1 cellular context compared by ENCODE assay signal in the genomic region with DNA sequence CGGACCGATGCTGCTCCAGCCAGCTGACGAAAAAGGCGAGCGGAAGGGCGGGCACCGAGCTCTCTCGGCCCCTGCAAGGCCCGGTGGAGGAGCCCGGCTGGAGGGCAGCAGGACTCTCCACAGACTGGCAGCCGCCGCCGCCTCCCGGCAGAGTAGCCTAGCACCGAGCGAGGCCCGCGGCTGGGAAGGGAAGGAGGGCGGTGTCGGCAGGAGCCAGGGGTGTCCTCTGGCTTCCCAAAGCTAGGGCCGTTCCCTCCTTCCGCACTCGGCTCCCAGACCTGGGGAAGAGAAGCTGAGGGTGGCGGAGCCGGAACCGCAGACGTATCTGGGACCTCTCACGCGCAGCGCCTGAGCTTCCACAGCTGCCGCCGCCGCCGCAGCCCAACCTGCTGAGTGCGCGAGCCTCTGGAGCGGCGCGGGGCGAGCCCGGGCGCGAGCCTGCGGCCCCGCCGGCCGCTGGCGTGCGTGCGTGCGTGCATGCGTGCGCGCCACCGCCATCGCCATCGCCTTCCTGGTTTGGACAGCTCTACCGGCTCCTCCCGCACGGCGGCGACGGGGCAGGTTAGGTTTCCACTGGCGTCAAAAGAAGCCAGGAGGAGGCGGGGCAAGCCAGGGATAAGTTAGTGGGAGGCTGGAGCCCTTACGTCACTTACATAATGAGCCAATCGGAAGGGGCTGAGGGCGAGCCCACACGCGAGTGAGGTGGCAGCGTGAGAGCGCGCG.
A peak's percentile ranks its signal among the peaks of the same experiment; 100 is the strongest.
TF ChIP-seq lines count a peak whose summit lies in the region.

TSS of gene RAB6A (minus strand) at position 395 of the 723 bp plus-strand sequence. CDS start 439 bp downstream, outside the sequence.

TF ChIP-seq in K562, 482 proteins besides CTCF, POLR2A, EP300 and RAD21 (continued from another document and continues in another):
- no peak for TF ChIP-seq ZBTB40 (IDR thresholded peaks at IDR 0.05)
- no peak for TF ChIP-seq ZBTB40 (CRISPR knock-in tag; IDR thresholded peaks at IDR 0.05)
- no peak for TF ChIP-seq PBX2 (CRISPR knock-in tag; IDR thresholded peaks at IDR 0.05; ENCODE audit: low read depth)
- no peak for TF ChIP-seq PBX2 (tag; conservative IDR thresholded peaks at IDR 0.05; ENCODE audit: low read depth)
- no peak for TF ChIP-seq ZNF77 (CRISPR knock-in tag; IDR thresholded peaks at IDR 0.05)
- no peak for TF ChIP-seq KLF13 (tag; IDR thresholded peaks at IDR 0.05; ENCODE audit: borderline replicate concordance, low read depth)
- TF ChIP-seq, protein P1, sequence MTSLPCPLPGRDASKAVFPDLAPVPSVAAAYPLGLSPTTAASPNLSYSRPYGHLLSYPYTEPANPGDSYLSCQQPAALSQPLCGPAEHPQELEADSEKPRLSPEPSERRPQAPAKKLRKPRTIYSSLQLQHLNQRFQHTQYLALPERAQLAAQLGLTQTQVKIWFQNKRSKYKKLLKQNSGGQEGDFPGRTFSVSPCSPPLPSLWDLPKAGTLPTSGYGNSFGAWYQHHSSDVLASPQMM (CRISPR knock-in tag; IDR thresholded peaks at IDR 0.05): no peak
- TF ChIP-seq CHD4 (IDR thresholded peaks at IDR 0.05; ENCODE audit: insufficient read depth, insufficient replicate concordance, low read depth, low read length, poor library complexity, severe bottlenecking): no peak
- no peak for TF ChIP-seq KAT2B (IDR thresholded peaks at IDR 0.05; ENCODE audit: low read depth, low read length)
- no peak for TF ChIP-seq C11orf30 (IDR thresholded peaks at IDR 0.05; ENCODE audit: low read depth)
- TF ChIP-seq ZNF764 (CRISPR knock-in tag; IDR thresholded peaks at IDR 0.05; ENCODE audit: low read depth): no peak
- TF ChIP-seq NR2C2 (CRISPR knock-in tag; IDR thresholded peaks at IDR 0.05): peak; percentile 40; the same call in 1 of the 2 replicates
- peak; percentile 85; the same call in 1 of the 2 replicates for TF ChIP-seq NR2C2 (tag; IDR thresholded peaks at IDR 0.05)
- TF ChIP-seq BRF1 (IDR thresholded peaks at IDR 0.05; ENCODE audit: borderline replicate concordance, extremely low read depth, insufficient read length): no peak
- peak; percentile 87; the same call in 1 of the 2 replicates for TF ChIP-seq ZNF395 (CRISPR knock-in tag; IDR thresholded peaks at IDR 0.05)
- no peak for TF ChIP-seq XRCC3 (IDR thresholded peaks at IDR 0.05)
- TF ChIP-seq CCAR2 (IDR thresholded peaks at IDR 0.05; ENCODE audit: low read depth, low read length): no peak
- no peak for TF ChIP-seq POLR3G (IDR thresholded peaks at IDR 0.05; ENCODE audit: extremely low read depth, insufficient read length, insufficient replicate concordance)
- TF ChIP-seq, protein P2, sequence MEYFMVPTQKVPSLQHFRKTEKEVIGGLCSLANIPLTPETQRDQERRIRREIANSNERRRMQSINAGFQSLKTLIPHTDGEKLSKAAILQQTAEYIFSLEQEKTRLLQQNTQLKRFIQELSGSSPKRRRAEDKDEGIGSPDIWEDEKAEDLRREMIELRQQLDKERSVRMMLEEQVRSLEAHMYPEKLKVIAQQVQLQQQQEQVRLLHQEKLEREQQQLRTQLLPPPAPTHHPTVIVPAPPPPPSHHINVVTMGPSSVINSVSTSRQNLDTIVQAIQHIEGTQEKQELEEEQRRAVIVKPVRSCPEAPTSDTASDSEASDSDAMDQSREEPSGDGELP (CRISPR knock-in tag; IDR thresholded peaks at IDR 0.05; ENCODE audit: borderline replicate concordance): peak; percentile 81
- TF ChIP-seq MAFF (IDR thresholded peaks at IDR 0.05; ENCODE audit: low read length): no peak
- no peak for TF ChIP-seq RFX1 (IDR thresholded peaks at IDR 0.05)
- TF ChIP-seq MAFK (IDR thresholded peaks at IDR 0.05; ENCODE audit: low read length): 0 out of 2 replicates have a peak, but pooled peaks have one; percentile 7
- no peak for TF ChIP-seq BMI1 (IDR thresholded peaks at IDR 0.05; ENCODE audit: low read length)
- peak; percentile 94 for TF ChIP-seq RB1 (IDR thresholded peaks at IDR 0.05; ENCODE audit: low read depth)
- TF ChIP-seq ETV6 (IDR thresholded peaks at IDR 0.05; ENCODE audit: borderline replicate concordance in 1 of 2, low read depth in 2 of 2, low read length in 1 of 2): no peak
- TF ChIP-seq ETV6 (CRISPR knock-in tag; IDR thresholded peaks at IDR 0.05; ENCODE audit: borderline replicate concordance): 0 out of 2 replicates have a peak, but pooled peaks have one; percentile 52
- TF ChIP-seq EGR1 (conservative IDR thresholded peaks at IDR 0.05): peak; percentile 81
- TF ChIP-seq, protein P3, sequence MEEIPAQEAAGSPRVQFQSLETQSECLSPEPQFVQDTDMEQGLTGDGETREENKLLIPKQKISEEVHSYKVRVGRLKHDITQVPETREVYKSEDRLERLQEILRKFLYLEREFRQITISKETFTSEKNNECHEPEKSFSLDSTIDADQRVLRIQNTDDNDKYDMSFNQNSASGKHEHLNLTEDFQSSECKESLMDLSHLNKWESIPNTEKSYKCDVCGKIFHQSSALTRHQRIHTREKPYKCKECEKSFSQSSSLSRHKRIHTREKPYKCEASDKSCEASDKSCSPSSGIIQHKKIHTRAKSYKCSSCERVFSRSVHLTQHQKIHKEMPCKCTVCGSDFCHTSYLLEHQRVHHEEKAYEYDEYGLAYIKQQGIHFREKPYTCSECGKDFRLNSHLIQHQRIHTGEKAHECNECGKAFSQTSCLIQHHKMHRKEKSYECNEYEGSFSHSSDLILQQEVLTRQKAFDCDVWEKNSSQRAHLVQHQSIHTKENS (CRISPR knock-in tag; IDR thresholded peaks at IDR 0.05): no peak
- TF ChIP-seq ZNF133 (CRISPR knock-in tag; IDR thresholded peaks at IDR 0.05): no peak
- no peak for TF ChIP-seq JUNB (CRISPR knock-in tag; conservative IDR thresholded peaks at IDR 0.05)
- TF ChIP-seq ZNF134 (CRISPR knock-in tag; conservative IDR thresholded peaks at IDR 0.05): no peak
- TF ChIP-seq, protein P4, sequence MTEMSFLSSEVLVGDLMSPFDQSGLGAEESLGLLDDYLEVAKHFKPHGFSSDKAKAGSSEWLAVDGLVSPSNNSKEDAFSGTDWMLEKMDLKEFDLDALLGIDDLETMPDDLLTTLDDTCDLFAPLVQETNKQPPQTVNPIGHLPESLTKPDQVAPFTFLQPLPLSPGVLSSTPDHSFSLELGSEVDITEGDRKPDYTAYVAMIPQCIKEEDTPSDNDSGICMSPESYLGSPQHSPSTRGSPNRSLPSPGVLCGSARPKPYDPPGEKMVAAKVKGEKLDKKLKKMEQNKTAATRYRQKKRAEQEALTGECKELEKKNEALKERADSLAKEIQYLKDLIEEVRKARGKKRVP (CRISPR knock-in tag; IDR thresholded peaks at IDR 0.05): 0 out of 2 replicates have a peak, but pooled peaks have one; percentile 12
- peak; percentile 77; the same call in 1 of the 2 replicates for TF ChIP-seq PHF8 (IDR thresholded peaks at IDR 0.05; ENCODE audit: borderline replicate concordance, low read length)
- TF ChIP-seq ZBTB17 (CRISPR knock-in tag; IDR thresholded peaks at IDR 0.05): peak; percentile 84
- TF ChIP-seq PHF21A (IDR thresholded peaks at IDR 0.05; ENCODE audit: borderline replicate concordance, low read depth): no peak
- no peak for TF ChIP-seq GTF2A2 (tag; IDR thresholded peaks at IDR 0.05)
- peak; percentile 20; the same call in 1 of the 2 replicates for TF ChIP-seq ZNF384 (IDR thresholded peaks at IDR 0.05; ENCODE audit: low read depth, low read length)
- no peak for TF ChIP-seq MIER1 (IDR thresholded peaks at IDR 0.05; ENCODE audit: low read depth)
- no peak for TF ChIP-seq ZNF23 (CRISPR knock-in tag; IDR thresholded peaks at IDR 0.05)
- TF ChIP-seq ZNF449 (CRISPR knock-in tag; IDR thresholded peaks at IDR 0.05): no peak; the same call in 1 of the 2 replicates
